In the genomic region with DNA sequence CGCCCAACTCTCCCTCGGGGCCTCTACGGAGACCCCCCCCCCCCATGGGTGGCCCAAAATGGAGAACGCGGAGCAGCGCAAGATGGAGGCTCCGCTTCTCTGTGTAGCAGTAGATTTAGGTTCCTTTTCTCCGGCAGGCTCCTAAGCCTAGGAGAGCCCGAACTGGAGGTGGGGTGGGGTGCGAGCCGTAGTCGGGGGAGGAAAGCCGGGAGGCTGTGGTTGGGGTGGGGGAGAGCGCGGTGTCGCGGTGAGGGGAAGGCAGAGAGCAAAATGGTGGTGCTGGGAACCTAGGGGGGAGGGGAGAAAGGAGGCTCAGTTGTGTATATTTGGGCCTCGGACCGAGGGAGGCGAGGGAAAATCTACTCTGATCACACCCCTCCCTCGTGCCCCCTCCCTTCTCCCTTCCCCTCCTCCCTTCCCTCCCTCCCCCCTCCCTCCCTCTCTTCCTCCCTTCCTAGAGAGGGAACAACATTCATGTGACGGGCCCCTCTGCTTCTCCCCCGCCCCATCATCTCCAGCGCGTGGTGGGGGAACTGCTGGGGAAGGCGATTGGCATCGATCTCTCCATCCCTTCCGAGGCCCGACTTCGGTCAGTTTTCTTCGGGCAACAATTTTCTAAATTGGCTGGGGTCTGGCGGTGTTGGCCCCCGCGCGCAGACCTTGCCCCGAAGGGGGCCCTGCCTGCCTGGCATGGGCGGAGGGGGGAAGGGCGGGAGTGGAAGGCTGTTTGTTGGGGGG, we compare ENCODE assay signal across 8 cellular contexts. TPM values are rescaled to one million over a fixed set of nuclear protein-coding genes. Genes with fewer than 3 reads are reported as not detected.
DNase-seq lines count a peak whose midpoint lies in the region; ATAC-seq and TF ChIP-seq lines count a peak whose summit lies in the region.

A gene (plus strand): TSS at position 439 of the 738 bp plus-strand sequence. CDS start 60,922 bp downstream, outside the sequence.

- peak within 1 kb of the TSS; percentile 79 to 96 for H3K9ac ChIP-seq in colonic mucosa (ENCODE audit: low read depth in 2 of 2, low read length in 2 of 2)

- H3K27me3 Mint-ChIP-seq in activated CD4-positive, alpha-beta T cell treated with anti-CD3 and anti-CD28 coated beads, Interleukin-2, amount 10 ng/mL, durations not matched to agents 24 days and 14 days: no peaks in the 10 kb centered on the region

- H3K9me3 Mint-ChIP-seq in activated CD4-positive, alpha-beta T cell treated with anti-CD3 and anti-CD28 coated beads, Interleukin-2, amount 10 ng/mL, durations not matched to agents 24 days and 14 days: no peaks in the 10 kb centered on the region

- DNase-seq in BE2C: peak; percentile 83
- DNase-seq in NCI-H69 (lab: John Stamatoyannopoulos, UW): peak; percentile 94
- peak; percentile 84 for DNase-seq in activated CD4-positive, alpha-beta T cell treated with anti-CD3 and anti-CD28 coated beads, Interleukin-2, amount 10 ng/mL, durations not matched to agents 24 days and 14 days
- DNase-seq in colonic mucosa: peak; percentile 78
- peak; percentile 21 for DNase-seq in kidney glomerular epithelial cell (lab: John Stamatoyannopoulos, UW)
- peak; percentile 39 to 53 (median 43) for DNase-seq in stimulated activated CD4-positive, alpha-beta T cell treated with anti-CD3 and anti-CD28 coated beads, Interleukin-12 subunit alpha, Interleukin-12 subunit beta, amount 100 ng/mL, for 48 hours (ENCODE audit: low read depth in 2 of 3, low spot score in 1 of 3)
- no peak for DNase-seq in HuH-7.5 (ENCODE audit: low spot score)

- intact Hi-C loops in activated CD4-positive, alpha-beta T cell treated with anti-CD3 and anti-CD28 coated beads, Interleukin-2, amount 10 ng/mL, durations not matched to agents 24 days and 14 days (cut with micrococcal nuclease): loop anchor here (1.0 to 5.0 kb wide), 4 partner anchors 84 to 387 kb away; no protein-coding TSS in a partner anchor
- intact Hi-C loops in colonic mucosa (cut with DNase I): no loop called here

- H3K27ac ChIP-seq in colonic mucosa: peak within 1 kb of the TSS; percentile 96

- peak within 1 kb of the TSS; percentile 84 for H3K4me3 Mint-ChIP-seq in activated CD4-positive, alpha-beta T cell treated with anti-CD3 and anti-CD28 coated beads, Interleukin-2, amount 10 ng/mL, durations not matched to agents 24 days and 14 days

- peak; percentile 24 for ATAC-seq in HG02642 (IDR thresholded peaks at IDR 0.05; ENCODE audit: poor library complexity, unreplicated experiment)

- peak within 1 kb of the TSS; percentile 98 for H3K27ac Mint-ChIP-seq in activated CD4-positive, alpha-beta T cell treated with anti-CD3 and anti-CD28 coated beads, Interleukin-2, amount 10 ng/mL, durations not matched to agents 24 days and 14 days

- H3K4me1 ChIP-seq in BE2C (no peaks in the 10 kb centered on the region), colonic mucosa (no peaks in the 10 kb centered on the region)

- peaks cover 8% of the 10 kb centered on the region for H3K36me3 Mint-ChIP-seq in activated CD4-positive, alpha-beta T cell treated with anti-CD3 and anti-CD28 coated beads, Interleukin-2, amount 10 ng/mL, durations not matched to agents 24 days and 14 days (ENCODE audit: low read depth)

- H3K36me3 ChIP-seq in BE2C (no peaks in the 10 kb centered on the region), colonic mucosa (no peaks in the 10 kb centered on the region)

- H3K4me3 ChIP-seq in BE2C (ENCODE audit: low read depth, low read length) (peak within 1 kb of the TSS; percentile 85), colonic mucosa (peak within 1 kb of the TSS; percentile 50)

- H3K27me3 ChIP-seq in BE2C (no peaks in the 10 kb centered on the region), colonic mucosa (no peaks in the 10 kb centered on the region)

- no peaks in the 10 kb centered on the region for H3K9me3 ChIP-seq in BE2C
- H3K9me3 ChIP-seq in colonic mucosa: no peaks in the 10 kb centered on the region

- peaks cover 19% of the 10 kb centered on the region for H3K4me1 Mint-ChIP-seq in activated CD4-positive, alpha-beta T cell treated with anti-CD3 and anti-CD28 coated beads, Interleukin-2, amount 10 ng/mL, durations not matched to agents 24 days and 14 days

- TF ChIP-seq CTCF in BE2C (IDR thresholded peaks at IDR 0.05; ENCODE audit: low read depth, low read length) (no peak), colonic mucosa (IDR thresholded peaks at IDR 0.05) (no peak)

RNA-seq across cellular contexts. Expression of the gene that starts here (rescaled TPM):
- polyA plus RNA-seq in BE2C (2012; ENCODE audit: insufficient read depth, insufficient read length, low read depth): 33.1 TPM
- total RNA-seq in activated CD4-positive, alpha-beta T cell treated with anti-CD3 and anti-CD28 coated beads, Interleukin-2, amount 10 ng/mL, durations not matched to agents 24 days and 14 days: 101 and 103 TPM in 2 replicates
- total RNA-seq in colonic mucosa: 10 to 100 TPM; 56.7 to 84.8 TPM
